Comparison of ENCODE assay signal across 1 cellular context in genomic region chr12:57744194-57744776, GRCh38.
A peak's percentile ranks its signal among the peaks of the same experiment; 100 is the strongest.
TF ChIP-seq lines count a peak whose summit lies in the region.

No MANE protein-coding gene starts in this region.

TF ChIP-seq in A549, 52 proteins besides CTCF, POLR2A, EP300 and RAD21 (continued from another document):
- TF ChIP-seq CHD4 (IDR thresholded peaks at IDR 0.05; ENCODE audit: borderline replicate concordance) (no peak), CBX2 (IDR thresholded peaks at IDR 0.05; ENCODE audit: borderline replicate concordance, low read depth) (no peak), HOXA7 (CRISPR knock-in tag; IDR thresholded peaks at IDR 0.05) (no peak), SREBF2 (IDR thresholded peaks at IDR 0.05) (no peak), MAZ (IDR thresholded peaks at IDR 0.05; ENCODE audit: borderline replicate concordance, low read depth, low read length) (0 out of 2 replicates have a peak, but pooled peaks have one; percentile 26), MAX (IDR thresholded peaks at IDR 0.05) (no peak), RARB (CRISPR knock-in tag; IDR thresholded peaks at IDR 0.05) (peak; percentile 71; the same call in 1 of the 2 replicates), PBX3 (IDR thresholded peaks at IDR 0.05) (no peak), CEBPB (IDR thresholded peaks at IDR 0.05) (peak; percentile 63 to 81; a peak in 3 of 4 replicates), USF2 (IDR thresholded peaks at IDR 0.05) (no peak), SMC3 (IDR thresholded peaks at IDR 0.05) (no peak), NPAS2 (CRISPR knock-in tag; IDR thresholded peaks at IDR 0.05; ENCODE audit: borderline replicate concordance) (no peak), NFE2L2 (conservative IDR thresholded peaks at IDR 0.05; ENCODE audit: low read length) (no peak), TP53 (CRISPR knock-in tag; IDR thresholded peaks at IDR 0.05) (no peak), RFX5 (IDR thresholded peaks at IDR 0.05) (no peak), ELK1 (IDR thresholded peaks at IDR 0.05; ENCODE audit: low read depth, low read length) (no peak), RCOR1 (IDR thresholded peaks at IDR 0.05; ENCODE audit: low read depth, low read length) (no peak), MAFK (IDR thresholded peaks at IDR 0.05; ENCODE audit: partially characterized antibody) (peak; percentile 22), TFCP2L1 (CRISPR knock-in tag; IDR thresholded peaks at IDR 0.05) (0 out of 2 replicates have a peak, but pooled peaks have one; percentile 50), JUN (IDR thresholded peaks at IDR 0.05) (0 out of 5 replicates have a peak, but pooled peaks of 1 of the 2 experiments have one; percentile 10), CBX8 (IDR thresholded peaks at IDR 0.05) (no peak), PHF8 (IDR thresholded peaks at IDR 0.05; ENCODE audit: borderline replicate concordance, low read depth) (no peak), POLR2AphosphoS2 (conservative IDR thresholded peaks at IDR 0.05; ENCODE audit: low read length) (no peak), ZNF302 (CRISPR knock-in tag; IDR thresholded peaks at IDR 0.05) (no peak), E2F6 (IDR thresholded peaks at IDR 0.05; ENCODE audit: borderline replicate concordance, low read depth) (no peak), JUNB (IDR thresholded peaks at IDR 0.05) (no peak), ZSCAN20 (CRISPR knock-in tag; IDR thresholded peaks at IDR 0.05) (no peak), KDM5A (IDR thresholded peaks at IDR 0.05) (no peak), FOSL2 (IDR thresholded peaks at IDR 0.05) (no peak), FOSL2 (CRISPR knock-in tag; IDR thresholded peaks at IDR 0.05) (peak; percentile 62), EHF (CRISPR knock-in tag; IDR thresholded peaks at IDR 0.05) (no peak), ESRRA (IDR thresholded peaks at IDR 0.05; ENCODE audit: borderline replicate concordance, low read length) (no peak), CHD2 (IDR thresholded peaks at IDR 0.05; ENCODE audit: low read length, partially characterized antibody) (peak; percentile 4)
- TF ChIP-seq, protein P1, sequence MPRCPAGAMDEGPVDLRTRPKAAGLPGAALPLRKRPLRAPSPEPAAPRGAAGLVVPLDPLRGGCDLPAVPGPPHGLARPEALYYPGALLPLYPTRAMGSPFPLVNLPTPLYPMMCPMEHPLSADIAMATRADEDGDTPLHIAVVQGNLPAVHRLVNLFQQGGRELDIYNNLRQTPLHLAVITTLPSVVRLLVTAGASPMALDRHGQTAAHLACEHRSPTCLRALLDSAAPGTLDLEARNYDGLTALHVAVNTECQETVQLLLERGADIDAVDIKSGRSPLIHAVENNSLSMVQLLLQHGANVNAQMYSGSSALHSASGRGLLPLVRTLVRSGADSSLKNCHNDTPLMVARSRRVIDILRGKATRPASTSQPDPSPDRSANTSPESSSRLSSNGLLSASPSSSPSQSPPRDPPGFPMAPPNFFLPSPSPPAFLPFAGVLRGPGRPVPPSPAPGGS (IDR thresholded peaks at IDR 0.05) = no peak
- TF ChIP-seq, protein P2, sequence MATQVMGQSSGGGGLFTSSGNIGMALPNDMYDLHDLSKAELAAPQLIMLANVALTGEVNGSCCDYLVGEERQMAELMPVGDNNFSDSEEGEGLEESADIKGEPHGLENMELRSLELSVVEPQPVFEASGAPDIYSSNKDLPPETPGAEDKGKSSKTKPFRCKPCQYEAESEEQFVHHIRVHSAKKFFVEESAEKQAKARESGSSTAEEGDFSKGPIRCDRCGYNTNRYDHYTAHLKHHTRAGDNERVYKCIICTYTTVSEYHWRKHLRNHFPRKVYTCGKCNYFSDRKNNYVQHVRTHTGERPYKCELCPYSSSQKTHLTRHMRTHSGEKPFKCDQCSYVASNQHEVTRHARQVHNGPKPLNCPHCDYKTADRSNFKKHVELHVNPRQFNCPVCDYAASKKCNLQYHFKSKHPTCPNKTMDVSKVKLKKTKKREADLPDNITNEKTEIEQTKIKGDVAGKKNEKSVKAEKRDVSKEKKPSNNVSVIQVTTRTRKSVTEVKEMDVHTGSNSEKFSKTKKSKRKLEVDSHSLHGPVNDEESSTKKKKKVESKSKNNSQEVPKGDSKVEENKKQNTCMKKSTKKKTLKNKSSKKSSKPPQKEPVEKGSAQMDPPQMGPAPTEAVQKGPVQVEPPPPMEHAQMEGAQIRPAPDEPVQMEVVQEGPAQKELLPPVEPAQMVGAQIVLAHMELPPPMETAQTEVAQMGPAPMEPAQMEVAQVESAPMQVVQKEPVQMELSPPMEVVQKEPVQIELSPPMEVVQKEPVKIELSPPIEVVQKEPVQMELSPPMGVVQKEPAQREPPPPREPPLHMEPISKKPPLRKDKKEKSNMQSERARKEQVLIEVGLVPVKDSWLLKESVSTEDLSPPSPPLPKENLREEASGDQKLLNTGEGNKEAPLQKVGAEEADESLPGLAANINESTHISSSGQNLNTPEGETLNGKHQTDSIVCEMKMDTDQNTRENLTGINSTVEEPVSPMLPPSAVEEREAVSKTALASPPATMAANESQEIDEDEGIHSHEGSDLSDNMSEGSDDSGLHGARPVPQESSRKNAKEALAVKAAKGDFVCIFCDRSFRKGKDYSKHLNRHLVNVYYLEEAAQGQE (IDR thresholded peaks at IDR 0.05) = no peak
- TF ChIP-seq, protein P3, sequence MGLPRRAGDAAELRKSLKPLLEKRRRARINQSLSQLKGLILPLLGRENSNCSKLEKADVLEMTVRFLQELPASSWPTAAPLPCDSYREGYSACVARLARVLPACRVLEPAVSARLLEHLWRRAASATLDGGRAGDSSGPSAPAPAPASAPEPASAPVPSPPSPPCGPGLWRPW (IDR thresholded peaks at IDR 0.05) = no peak
- TF ChIP-seq, protein P4, sequence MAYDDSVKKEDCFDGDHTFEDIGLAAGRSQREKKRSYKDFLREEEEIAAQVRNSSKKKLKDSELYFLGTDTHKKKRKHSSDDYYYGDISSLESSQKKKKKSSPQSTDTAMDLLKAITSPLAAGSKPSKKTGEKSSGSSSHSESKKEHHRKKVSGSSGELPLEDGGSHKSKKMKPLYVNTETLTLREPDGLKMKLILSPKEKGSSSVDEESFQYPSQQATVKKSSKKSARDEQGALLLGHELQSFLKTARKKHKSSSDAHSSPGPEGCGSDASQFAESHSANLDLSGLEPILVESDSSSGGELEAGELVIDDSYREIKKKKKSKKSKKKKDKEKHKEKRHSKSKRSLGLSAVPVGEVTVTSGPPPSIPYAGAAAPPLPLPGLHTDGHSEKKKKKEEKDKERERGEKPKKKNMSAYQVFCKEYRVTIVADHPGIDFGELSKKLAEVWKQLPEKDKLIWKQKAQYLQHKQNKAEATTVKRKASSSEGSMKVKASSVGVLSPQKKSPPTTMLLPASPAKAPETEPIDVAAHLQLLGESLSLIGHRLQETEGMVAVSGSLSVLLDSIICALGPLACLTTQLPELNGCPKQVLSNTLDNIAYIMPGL (CRISPR knock-in tag; IDR thresholded peaks at IDR 0.05; ENCODE audit: borderline replicate concordance) = no peak
